ENCODE assay signal across 8 cellular contexts in genomic region chr21:36385909-36386642, GRCh38. TPM values are rescaled to one million over a fixed set of nuclear protein-coding genes. Genes with fewer than 3 reads are reported as not detected.
DNase-seq lines count a peak whose midpoint lies in the region; TF ChIP-seq lines count a peak whose summit lies in the region.

No MANE protein-coding gene starts in this region.

- peaks cover 29% of the 10 kb centered on the region for H3K4me1 Mint-ChIP-seq in nephron progenitor cell

- H3K36me3 Mint-ChIP-seq in nephron progenitor cell (ENCODE audit: low read depth) = peaks cover 29% of the 10 kb centered on the region

- no peaks in the 10 kb centered on the region for H3K9me3 Mint-ChIP-seq in nephron progenitor cell

- no peaks in the 10 kb centered on the region for H3K27me3 Mint-ChIP-seq in nephron progenitor cell (ENCODE audit: low read depth, poor library complexity)

- peak overlapping the region; percentile 64 for H3K4me3 ChIP-seq in LNCaP clone FGC (ENCODE audit: low read depth, low read length)

- TF ChIP-seq CTCF in LNCaP clone FGC (IDR thresholded peaks at IDR 0.05; ENCODE audit: control insufficient read depth, extremely low read depth, insufficient read depth) = no peak
- no peak for TF ChIP-seq CTCF in nephron progenitor cell (IDR thresholded peaks at IDR 0.05)

- in situ Hi-C loops in G401 (cut with HindIII; ENCODE audit: low sequenced_read_pairs) = no loop called here

- no peak overlapping the region for H3K27ac Mint-ChIP-seq in nephron progenitor cell

- peak overlapping the region; percentile 82 for H3K4me3 Mint-ChIP-seq in nephron progenitor cell

- DNase-seq in G401 (ENCODE audit: low spot score) (peak; percentile 42), LNCaP clone FGC (ENCODE audit: low read depth) (no peak), dermis blood vessel endothelial cell (peak; percentile 14), nephron progenitor cell (no peak), NCI-H69 (lab: John Stamatoyannopoulos, UW) (no peak), cerebellar nuclear complex (lab: John Stamatoyannopoulos, UW) (no peak), NCI-H345 treated with DMSO at 0.1 percent for 48 hours (lab: John Stamatoyannopoulos, UW; ENCODE audit: unreplicated experiment) (no peak), iPS-NIHi7 (ENCODE audit: extremely low spot score) (no peak)

RNA-seq across cellular contexts. Expression of gene CHAF1B, which starts 0.9 kb away (rescaled TPM):
- total RNA-seq in G401 (2014; rRNA removed; shearing (Covaris generic)) = 8.6 and 18.1 TPM in 2 replicates
- 2.2 and 5.8 TPM in 2 replicates for total RNA-seq in dermis blood vessel endothelial cell

Comparison
In these comparisons a context has a peak if more than half of its experiments do, and no peak if none do; other contexts are left out.
1. DNase-seq: peak in G401 (single experiment) and dermis blood vessel endothelial cell (single experiment); none in LNCaP clone FGC (single experiment), nephron progenitor cell (single experiment), NCI-H69 (single experiment), cerebellar nuclear complex (0 of 2), NCI-H345 treated with DMSO at 0.1 percent for 48 hours (single experiment) and iPS-NIHi7 (single experiment).